In genomic region chr9:132878695-132879064, GRCh38 we compare ENCODE assay signal across 8 cellular contexts. TPM values are rescaled to one million over a fixed set of nuclear protein-coding genes. Genes with fewer than 3 reads are reported as not detected.
DNase-seq lines count a peak whose midpoint lies in the region; ATAC-seq, FAIRE-seq and TF ChIP-seq lines count a peak whose summit lies in the region.

SPACA9 (plus strand) TSS chr9:132878898; CDS start chr9:132883948, 5,050 bp downstream.

- H3K9me3 ChIP-seq in Karpas-422 (ENCODE audit: low read length), result no peaks in the 10 kb centered on the region

- ATAC-seq in activated CD8-positive, alpha-beta T cell treated with anti-CD3 and anti-CD28 coated beads for 36 hours, result peak; percentile 31

- H3K27ac ChIP-seq in Karpas-422 (ENCODE audit: low read length), result no peak within 1 kb of the TSS

- peaks cover 16% of the 10 kb centered on the region for H3K4me1 Mint-ChIP-seq in activated CD8-positive, alpha-beta T cell treated with anti-CD3 and anti-CD28 coated beads for 36 hours (ENCODE audit: low read depth)
- H3K4me1 Mint-ChIP-seq in mesothelial cell of epicardium, result peaks cover 2% of the 10 kb centered on the region
- peaks cover 22% of the 10 kb centered on the region for H3K4me1 Mint-ChIP-seq in stimulated activated naive CD8-positive, alpha-beta T cell treated with anti-CD3 and anti-CD28 coated beads, Interleukin-15, Interleukin-2, amounts not matched to agents 100 ng/mL and 50 ng/mL, for 24 hours (ENCODE audit: low read depth)

- peak within 1 kb of the TSS; percentile 96 for H3K4me3 ChIP-seq in Karpas-422 (ENCODE audit: low read length)

- TF ChIP-seq CTCF in D721Med (IDR thresholded peaks at IDR 0.05; ENCODE audit: insufficient read depth, missing control alignments) (no peak), mesothelial cell of epicardium (IDR thresholded peaks at IDR 0.05; ENCODE audit: unreplicated experiment) (no peak)
- no peak for TF ChIP-seq CTCF in activated CD8-positive, alpha-beta T cell treated with anti-CD3 and anti-CD28 coated beads for 36 hours (IDR thresholded peaks at IDR 0.05)

- H3K36me3 ChIP-seq in Karpas-422 (ENCODE audit: insufficient read depth, low read length), result no peaks in the 10 kb centered on the region

- H3K9ac ChIP-seq in Karpas-422 (ENCODE audit: low read length), result peak within 1 kb of the TSS; percentile 93

- H3K9me2 ChIP-seq in Karpas-422 (replicated peaks; ENCODE audit: insufficient read depth, low read length), result no peaks in the 10 kb centered on the region

- H3K4me1 ChIP-seq in Karpas-422 (ENCODE audit: low read length), result peaks cover 17% of the 10 kb centered on the region

- no peaks in the 10 kb centered on the region for H3K9me3 Mint-ChIP-seq in activated CD8-positive, alpha-beta T cell treated with anti-CD3 and anti-CD28 coated beads for 36 hours
- no peaks in the 10 kb centered on the region for H3K9me3 Mint-ChIP-seq in mesothelial cell of epicardium
- H3K9me3 Mint-ChIP-seq in stimulated activated naive CD8-positive, alpha-beta T cell treated with anti-CD3 and anti-CD28 coated beads, Interleukin-15, Interleukin-2, amounts not matched to agents 100 ng/mL and 50 ng/mL, for 24 hours, result no peaks in the 10 kb centered on the region

- POLR2A ChIA-PET in activated CD8-positive, alpha-beta T cell treated with anti-CD3 and anti-CD28 coated beads for 36 hours (lab: Charles Lee), result no interaction called here

- intact Hi-C loops in activated CD8-positive, alpha-beta T cell treated with anti-CD3 and anti-CD28 coated beads for 36 hours (cut with micrococcal nuclease), result no loop called here

- peak; percentile 62 for DNase-seq in D721Med (ENCODE audit: insufficient read length, low spot score)
- peak; percentile 64 for DNase-seq in Karpas-422
- DNase-seq in activated CD8-positive, alpha-beta T cell treated with anti-CD3 and anti-CD28 coated beads for 36 hours, result peak; percentile 33
- peak; percentile 68 for DNase-seq in epidermal melanocyte (ENCODE audit: insufficient read length, low spot score)
- peak; percentile 43 to 59 for DNase-seq in mesothelial cell of epicardium (ENCODE audit: low spot score in 2 of 2, unreplicated experiment in 2 of 2)
- DNase-seq in NCI-H1694 (lab: John Stamatoyannopoulos, UW), result no peak
- no peak for DNase-seq in retina

- H4K20me1 ChIP-seq in Karpas-422 (ENCODE audit: insufficient read depth, low read depth, low read length), result no peaks in the 10 kb centered on the region

- H3K79me2 ChIP-seq in Karpas-422 (ENCODE audit: low read length), result no peaks in the 10 kb centered on the region

- no peaks in the 10 kb centered on the region for H3K27me3 Mint-ChIP-seq in activated CD8-positive, alpha-beta T cell treated with anti-CD3 and anti-CD28 coated beads for 36 hours
- H3K27me3 Mint-ChIP-seq in mesothelial cell of epicardium (ENCODE audit: low read depth), result peaks cover 5% of the 10 kb centered on the region
- no peaks in the 10 kb centered on the region for H3K27me3 Mint-ChIP-seq in stimulated activated naive CD8-positive, alpha-beta T cell treated with anti-CD3 and anti-CD28 coated beads, Interleukin-15, Interleukin-2, amounts not matched to agents 100 ng/mL and 50 ng/mL, for 24 hours

- FAIRE-seq in D721Med (lab: Jason Lieb, UNC), result no peak

- H3K36me3 Mint-ChIP-seq in activated CD8-positive, alpha-beta T cell treated with anti-CD3 and anti-CD28 coated beads for 36 hours (ENCODE audit: low read depth), result no peaks in the 10 kb centered on the region
- no peaks in the 10 kb centered on the region for H3K36me3 Mint-ChIP-seq in mesothelial cell of epicardium
- H3K36me3 Mint-ChIP-seq in stimulated activated naive CD8-positive, alpha-beta T cell treated with anti-CD3 and anti-CD28 coated beads, Interleukin-15, Interleukin-2, amounts not matched to agents 100 ng/mL and 50 ng/mL, for 24 hours (ENCODE audit: low read depth), result no peaks in the 10 kb centered on the region

- CTCF ChIA-PET in activated CD8-positive, alpha-beta T cell treated with anti-CD3 and anti-CD28 coated beads for 36 hours (lab: Charles Lee), result interaction anchor here (0.8 to 2.0 kb wide), 4 partner anchors 21 to 185 kb away, joined by 3 to 4 read pairs (median 4); no protein-coding TSS in a partner anchor

- peak within 1 kb of the TSS; percentile 98 for H3K4me2 ChIP-seq in Karpas-422 (ENCODE audit: low read depth, low read length, poor library complexity, severe bottlenecking)

- H2AFZ ChIP-seq in Karpas-422 (ENCODE audit: low read length), result peak within 1 kb of the TSS; percentile 99

- H3K27ac Mint-ChIP-seq in activated CD8-positive, alpha-beta T cell treated with anti-CD3 and anti-CD28 coated beads for 36 hours, result peak within 1 kb of the TSS; percentile 57
- H3K27ac Mint-ChIP-seq in mesothelial cell of epicardium, result peak within 1 kb of the TSS; percentile 72
- H3K27ac Mint-ChIP-seq in stimulated activated naive CD8-positive, alpha-beta T cell treated with anti-CD3 and anti-CD28 coated beads, Interleukin-15, Interleukin-2, amounts not matched to agents 100 ng/mL and 50 ng/mL, for 24 hours, result peak within 1 kb of the TSS; percentile 65

- H3K27me3 ChIP-seq in Karpas-422 (ENCODE audit: low read length), result no peaks in the 10 kb centered on the region

- peak within 1 kb of the TSS; percentile 72 for H3K4me3 Mint-ChIP-seq in activated CD8-positive, alpha-beta T cell treated with anti-CD3 and anti-CD28 coated beads for 36 hours
- H3K4me3 Mint-ChIP-seq in mesothelial cell of epicardium, result peak within 1 kb of the TSS; percentile 74
- peak within 1 kb of the TSS; percentile 79 for H3K4me3 Mint-ChIP-seq in stimulated activated naive CD8-positive, alpha-beta T cell treated with anti-CD3 and anti-CD28 coated beads, Interleukin-15, Interleukin-2, amounts not matched to agents 100 ng/mL and 50 ng/mL, for 24 hours

RNA-seq across cellular contexts. Expression of gene SPACA9, which starts in this region (rescaled TPM):
- total RNA-seq in Karpas-422 (2014; rRNA removed; shearing (Covaris generic); ENCODE audit: low replicate concordance), result 4.9 and 13.5 TPM in 2 replicates
- total RNA-seq in activated CD8-positive, alpha-beta T cell treated with anti-CD3 and anti-CD28 coated beads for 36 hours, result 1 to 10 TPM; 1.9 to 3.2 TPM
- total RNA-seq in mesothelial cell of epicardium, result 5.5 to 5.8 TPM (median 5.7 TPM) in 3 replicates

Comparison
In these comparisons a context has a peak if more than half of its experiments do, and no peak if none do; other contexts are left out.
1. DNase-seq: peak in D721Med (single experiment), Karpas-422 (single experiment), activated CD8-positive, alpha-beta T cell treated with anti-CD3 and anti-CD28 coated beads for 36 hours (single experiment), epidermal melanocyte (single experiment) and mesothelial cell of epicardium (2 of 2); none in NCI-H1694 (single experiment) and retina (single experiment).
2. Peak in every context shown above with its lines, with median percentiles within 50 percentile points of each other: H3K27ac Mint-ChIP-seq and H3K4me3 Mint-ChIP-seq.